5 cellular contexts compared by ENCODE assay signal in genomic region chr1:22945171-22945570, GRCh38. TPM values are rescaled to one million over a fixed set of nuclear protein-coding genes. Genes with fewer than 3 reads are reported as not detected.
"Had no signal": no experiment of that assay in that cellular context is flagged by ENCODE, and none has a peak within 500 bp of the region (broad histone marks: within the 10 kb centered on the region; RNA-seq: fewer than 3 reads in every experiment).

No MANE protein-coding gene starts in this region.

RNA-seq across cellular contexts. Expression of gene LACTBL1, which starts 27.5 kb away (rescaled TPM):
- total RNA-seq: HT-29, HT1080, IMR-90, K562 had no signal
- polyA plus RNA-seq: IgD-negative memory B cell, IMR-90, K562 had no signal
